33 cellular contexts compared by ENCODE assay signal in genomic region chr19:38412491-38412890, GRCh38. TPM values are rescaled to one million over a fixed set of nuclear protein-coding genes. Genes with fewer than 3 reads are reported as not detected.
"Had no signal": no experiment of that assay in that cellular context is flagged by ENCODE, and none has a peak within 500 bp of the region (broad histone marks: within the 10 kb centered on the region; RNA-seq: fewer than 3 reads in every experiment).

No MANE protein-coding gene starts in this region.

- ATAC-seq: activated CD8-positive, alpha-beta memory T cell treated with anti-CD3 and anti-CD28 coated beads, Interleukin-2, amount 10 ng/mL, durations not matched to agents 7 days and 5 days; activated CD8-positive, alpha-beta T cell treated with anti-CD3 and anti-CD28 coated beads, Interleukin-2, amount 10 ng/mL, durations not matched to agents 7 days and 5 days; activated naive CD8-positive, alpha-beta T cell treated with anti-CD3 and anti-CD28 coated beads, Interleukin-2, amount 50 U/mL, for 24 hours; body of pancreas; foreskin keratinocyte; gastrocnemius medialis; heart left ventricle; WTC11 had no signal

- H3K4me1 ChIP-seq: foreskin keratinocyte, gastrocnemius medialis had no signal

- H3K36me3 Mint-ChIP-seq: activated naive CD4-positive, alpha-beta T cell treated with anti-CD3 and anti-CD28 coated beads, Interleukin-2, amount 50 U/mL, for 24 hours; WTC11 had no signal

- DNase-seq: activated CD4-positive, alpha-beta memory T cell treated with anti-CD3 and anti-CD28 coated beads for 36 hours; activated CD4-positive, alpha-beta T cell treated with anti-CD3 and anti-CD28 coated beads for 1 hour; activated CD4-positive, alpha-beta T cell treated with anti-CD3 and anti-CD28 coated beads for 4 hours; activated CD8-positive, alpha-beta memory T cell treated with anti-CD3 and anti-CD28 coated beads, Interleukin-2, amount 10 ng/mL, durations not matched to agents 7 days and 5 days; activated CD8-positive, alpha-beta memory T cell treated with anti-CD3 and anti-CD28 coated beads, Interleukin-2, amount 50 U/mL, for 4 hours; activated CD8-positive, alpha-beta T cell treated with anti-CD3 and anti-CD28 coated beads, Interleukin-2, amount 10 ng/mL, durations not matched to agents 7 days and 5 days; activated effector memory CD4-positive, alpha-beta T cell treated with anti-CD3 and anti-CD28 coated beads, Interleukin-2, amount 50 U/mL, for 16 hours; activated naive CD4-positive, alpha-beta T cell treated with anti-CD3 and anti-CD28 coated beads for 36 hours; activated naive CD8-positive, alpha-beta T cell treated with anti-CD3 and anti-CD28 coated beads for 36 hours; activated naive CD8-positive, alpha-beta T cell treated with anti-CD3 and anti-CD28 coated beads, Interleukin-2, amount 50 U/mL, for 24 hours; activated T-cell treated with anti-CD3 and anti-CD28 coated beads, Interleukin-2, amount 50 U/mL, for 1 hour; activated T-cell treated with anti-CD3 and anti-CD28 coated beads, Interleukin-2, amount 50 U/mL, for 48 hours; adrenal gland; amygdala; aorta; body of pancreas; cortex of kidney; dorsolateral prefrontal cortex; effector memory CD4-positive, alpha-beta T cell; endodermal cell; erythroblast; foreskin keratinocyte; gastrocnemius medialis; glutamatergic neuron; heart left ventricle; T-helper 2 cell had no signal

- H3K4me3 Mint-ChIP-seq: activated CD4-positive, alpha-beta memory T cell treated with anti-CD3 and anti-CD28 coated beads for 36 hours; activated CD8-positive, alpha-beta memory T cell treated with anti-CD3 and anti-CD28 coated beads, Interleukin-2, amount 10 ng/mL, durations not matched to agents 7 days and 5 days; activated CD8-positive, alpha-beta T cell treated with anti-CD3 and anti-CD28 coated beads, Interleukin-2, amount 10 ng/mL, durations not matched to agents 7 days and 5 days; activated naive CD4-positive, alpha-beta T cell treated with anti-CD3 and anti-CD28 coated beads for 36 hours; activated naive CD4-positive, alpha-beta T cell treated with anti-CD3 and anti-CD28 coated beads, Interleukin-2, amount 50 U/mL, for 24 hours; activated naive CD8-positive, alpha-beta T cell treated with anti-CD3 and anti-CD28 coated beads for 36 hours; activated naive CD8-positive, alpha-beta T cell treated with anti-CD3 and anti-CD28 coated beads, Interleukin-2, amount 50 U/mL, for 24 hours; activated T-helper 1 cell treated with anti-CD3 and anti-CD28 coated beads, Interleukin-12 subunit alpha, Interleukin-12 subunit beta, Interleukin-2, Interleukin-4 antibody, amounts not matched to agents 30 ng/mL and 10 ng/mL and 1 ng/mL, durations not matched to agents 14 hours and 24 hours and 36 hours; endodermal cell; WTC11 had no signal

- H3K27ac Mint-ChIP-seq: activated CD4-positive, alpha-beta memory T cell treated with anti-CD3 and anti-CD28 coated beads for 36 hours; activated CD8-positive, alpha-beta memory T cell treated with anti-CD3 and anti-CD28 coated beads, Interleukin-2, amount 10 ng/mL, durations not matched to agents 7 days and 5 days; activated CD8-positive, alpha-beta T cell treated with anti-CD3 and anti-CD28 coated beads, Interleukin-2, amount 10 ng/mL, durations not matched to agents 7 days and 5 days; activated naive CD4-positive, alpha-beta T cell treated with anti-CD3 and anti-CD28 coated beads for 36 hours; activated naive CD4-positive, alpha-beta T cell treated with anti-CD3 and anti-CD28 coated beads, Interleukin-2, amount 50 U/mL, for 24 hours; activated naive CD8-positive, alpha-beta T cell treated with anti-CD3 and anti-CD28 coated beads for 36 hours; activated naive CD8-positive, alpha-beta T cell treated with anti-CD3 and anti-CD28 coated beads, Interleukin-2, amount 50 U/mL, for 24 hours; activated T-helper 1 cell treated with anti-CD3 and anti-CD28 coated beads, Interleukin-12 subunit alpha, Interleukin-12 subunit beta, Interleukin-2, Interleukin-4 antibody, amounts not matched to agents 30 ng/mL and 10 ng/mL and 1 ng/mL, durations not matched to agents 14 hours and 24 hours and 36 hours; activated T-helper 2 cell treated with anti-CD3 and anti-CD28 coated beads, Interferon-gamma antibody, Interleukin-2, Interleukin-4, amounts not matched to agents 10 μg/mL and 5 μg/mL and 100 μg/mL, durations not matched to agents 14 hours and 24 hours and 36 hours; endodermal cell; WTC11 had no signal

- H3K4me3 ChIP-seq: adrenal gland, body of pancreas, dorsolateral prefrontal cortex, esophagus muscularis mucosa, gastrocnemius medialis, heart left ventricle had no signal

- H3K9me3 Mint-ChIP-seq: activated CD4-positive, alpha-beta memory T cell treated with anti-CD3 and anti-CD28 coated beads for 36 hours; activated naive CD4-positive, alpha-beta T cell treated with anti-CD3 and anti-CD28 coated beads for 36 hours; activated naive CD4-positive, alpha-beta T cell treated with anti-CD3 and anti-CD28 coated beads, Interleukin-2, amount 50 U/mL, for 24 hours; activated naive CD8-positive, alpha-beta T cell treated with anti-CD3 and anti-CD28 coated beads for 36 hours; activated naive CD8-positive, alpha-beta T cell treated with anti-CD3 and anti-CD28 coated beads, Interleukin-2, amount 50 U/mL, for 24 hours; activated T-helper 1 cell treated with anti-CD3 and anti-CD28 coated beads, Interleukin-12 subunit alpha, Interleukin-12 subunit beta, Interleukin-2, Interleukin-4 antibody, amounts not matched to agents 30 ng/mL and 10 ng/mL and 1 ng/mL, durations not matched to agents 14 hours and 24 hours and 36 hours; activated T-helper 2 cell treated with anti-CD3 and anti-CD28 coated beads, Interferon-gamma antibody, Interleukin-2, Interleukin-4, amounts not matched to agents 10 μg/mL and 5 μg/mL and 100 μg/mL, durations not matched to agents 14 hours and 24 hours and 36 hours; endodermal cell; WTC11 had no signal

- FAIRE-seq: colon had no signal

- H3K27ac ChIP-seq: adrenal gland, body of pancreas, dorsolateral prefrontal cortex, esophagus muscularis mucosa, foreskin keratinocyte, gastrocnemius medialis, heart left ventricle had no signal

- H3K27me3 ChIP-seq: adrenal gland, dorsolateral prefrontal cortex, foreskin keratinocyte, gastrocnemius medialis, heart left ventricle had no signal

- H3K27me3 Mint-ChIP-seq: activated CD4-positive, alpha-beta memory T cell treated with anti-CD3 and anti-CD28 coated beads for 36 hours; activated CD8-positive, alpha-beta memory T cell treated with anti-CD3 and anti-CD28 coated beads, Interleukin-2, amount 10 ng/mL, durations not matched to agents 7 days and 5 days; activated naive CD4-positive, alpha-beta T cell treated with anti-CD3 and anti-CD28 coated beads, Interleukin-2, amount 50 U/mL, for 24 hours; activated naive CD8-positive, alpha-beta T cell treated with anti-CD3 and anti-CD28 coated beads, Interleukin-2, amount 50 U/mL, for 24 hours had no signal

- H3K9me3 ChIP-seq: adrenal gland, body of pancreas, esophagus muscularis mucosa, gastrocnemius medialis, heart left ventricle had no signal

- H3K36me3 ChIP-seq: adrenal gland, gastrocnemius medialis had no signal

RNA-seq across cellular contexts. Expression of gene RASGRP4, which starts 13.5 kb away (rescaled TPM):
- total RNA-seq: chondrocyte, foreskin keratinocyte had no signal
- polyA plus RNA-seq: foreskin keratinocyte had no signal

RNA-seq across cellular contexts. Expression of gene GGN, which starts 24.7 kb away (rescaled TPM):
- total RNA-seq: activated CD8-positive, alpha-beta memory T cell treated with anti-CD3 and anti-CD28 coated beads, Interleukin-2, amount 10 ng/mL, durations not matched to agents 7 days and 5 days; activated CD8-positive, alpha-beta T cell treated with anti-CD3 and anti-CD28 coated beads, Interleukin-2, amount 10 ng/mL, durations not matched to agents 7 days and 5 days had no signal
